8 cellular contexts compared by ENCODE assay signal in the genomic region with DNA sequence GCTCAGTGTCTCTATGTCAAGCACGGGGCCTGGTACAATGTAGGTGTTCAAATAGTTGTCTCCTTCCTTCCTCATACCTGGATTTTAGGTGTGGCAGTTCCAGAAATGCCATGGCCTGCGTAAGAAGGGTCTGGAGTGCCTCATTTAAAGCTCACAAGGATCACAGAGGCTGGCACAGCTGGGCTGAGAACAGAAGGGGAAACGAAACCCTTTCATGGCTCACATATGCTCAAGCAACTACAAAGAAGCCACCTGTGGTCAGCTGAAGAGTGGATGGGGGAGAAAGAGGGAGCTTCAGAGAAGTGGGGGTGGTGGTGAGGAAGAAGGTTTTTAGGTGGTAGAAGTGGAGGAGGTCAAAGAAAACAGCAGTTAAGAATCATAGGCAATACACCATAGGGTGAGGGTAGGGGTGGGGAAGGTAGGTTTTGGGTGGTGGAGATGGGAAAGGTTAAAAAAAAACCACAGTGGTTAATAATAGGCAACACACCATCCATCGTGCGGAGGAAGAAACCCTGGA. TPM values are rescaled to one million over a fixed set of nuclear protein-coding genes. Genes with fewer than 3 reads are reported as not detected.
DNase-seq lines count a peak whose midpoint lies in the region; ATAC-seq, FAIRE-seq and TF ChIP-seq lines count a peak whose summit lies in the region.

No MANE protein-coding gene starts in this region.

- peak; percentile 83 to 88 for TF ChIP-seq EP300 in GM12878 (IDR thresholded peaks at IDR 0.05; ENCODE audit: borderline replicate concordance in 1 of 2, control insufficient read depth in 1 of 2, low read depth in 2 of 2, low read length in 2 of 2)
- no peak for TF ChIP-seq EP300 in stomach (IDR thresholded peaks at IDR 0.05)

- H3K36me3 ChIP-seq in GM12878 (ENCODE audit: control insufficient read depth in 2 of 2, insufficient read depth in 2 of 2, low read length in 1 of 2) (no peaks in the 10 kb centered on the region), stomach (no peaks in the 10 kb centered on the region)

- H3K9ac ChIP-seq in GM12878 (ENCODE audit: control insufficient read depth, insufficient read depth, low read length) = peak overlapping the region; percentile 59

- FAIRE-seq in GM12891 (lab: Jason Lieb, UNC) (peak; percentile 73), GM12878 (lab: Jason Lieb, UNC) (peak; percentile 96)

- no peaks in the 10 kb centered on the region for H3K27me3 ChIP-seq in GM12878 (replicated peaks in 1 of 2; ENCODE audit: control insufficient read depth in 2 of 2, insufficient read depth in 2 of 2, low read length in 1 of 2)
- no peaks in the 10 kb centered on the region for H3K27me3 ChIP-seq in stomach

- DNase-seq in GM12891 (ENCODE audit: insufficient read length, low spot score) = peak; percentile 71
- peak; percentile 95 for DNase-seq in GM12878 (ENCODE audit: low read depth, low spot score)
- no peak for DNase-seq in stomach
- DNase-seq in NK-92 (lab: John Stamatoyannopoulos, UW; ENCODE audit: unreplicated experiment) = no peak
- DNase-seq in retina = no peak
- no peak for DNase-seq in NCI-H2107 (lab: John Stamatoyannopoulos, UW)

- H3K4me1 ChIP-seq in GM12878 (ENCODE audit: control insufficient read depth, insufficient read depth, low read length) (peaks cover 44% of the 10 kb centered on the region), stomach (peaks cover 7 to 48% (median 30%) of the 10 kb centered on the region in 4 donors)

- H3K4me3 ChIP-seq in GM12878 (peak overlapping the region; percentile 38), stomach (no peak overlapping the region)

- in situ Hi-C loops in GM12878 (cut with MboI) = no loop called here

- peak overlapping the region; percentile 90 for H3K4me2 ChIP-seq in GM12878 (ENCODE audit: control insufficient read depth, insufficient read depth)

- SMC1A ChIA-PET in GM12878 (lab: Charles Lee; ENCODE audit: uncharacterized antibody, unreplicated experiment) = interaction anchor here (0.6 to 10.3 kb wide), 25 partner anchors 9 to 213 kb away, joined by 3 to 333 read pairs (median 4); partner anchors contain the start of gene TOP1

- H2AFZ ChIP-seq in GM12878 (ENCODE audit: control insufficient read depth, low read depth, low read length) = peak overlapping the region; percentile 65

- intact Hi-C loops in GM12878 (cut with micrococcal nuclease; ENCODE audit: unreplicated experiment) = loop anchor here (1.0 kb wide), 1 partner anchor 20 kb away; no protein-coding TSS in a partner anchor
- intact Hi-C loops in stomach (cut with DNase I; ENCODE audit: low total_unique reads) = no loop called here

- BruUV-seq in GM12878 (replicated peaks; lab: Mats Ljungman, UMichigan) = no TSS peak

- RAD21 ChIA-PET in GM12878 (lab: Charles Lee; ENCODE audit: unreplicated experiment) = interaction anchor here (1.0 to 8.6 kb wide), 14 partner anchors 17 to 123 kb away, joined by 3 to 187 read pairs (median 7); partner anchors contain the start of gene TOP1

- TF ChIP-seq CTCF in GM12878 (IDR thresholded peaks at IDR 0.05 in 2 of 3, conservative IDR thresholded peaks at IDR 0.05 in 1 of 3; ENCODE audit: control insufficient read depth in 2 of 3, extremely low read depth in 1 of 3, insufficient read depth in 1 of 3, low read depth in 3 of 3, low read length in 3 of 3) = no peak
- TF ChIP-seq CTCF in stomach (IDR thresholded peaks at IDR 0.05) = no peak

- POLR2A ChIA-PET in GM12878 (lab: Charles Lee) = interaction anchor here (0.6 to 6.1 kb wide), 12 partner anchors 9 to 46 kb away, joined by 3 to 106 read pairs (median 6); no protein-coding TSS in a partner anchor

- peak; percentile 30; the same call in 1 of the 2 replicates for TF ChIP-seq RAD21 in GM12878 (IDR thresholded peaks at IDR 0.05; ENCODE audit: insufficient read depth, low read depth, low read length)

- CTCF ChIA-PET in GM12878 (lab: Yijun Ruan, JAX) = interaction anchor here (0.7 to 11.1 kb wide), 16 partner anchors 10 to 681 kb away, joined by 3 to 256 read pairs (median 6); no protein-coding TSS in a partner anchor

- H3K9me3 ChIP-seq in GM12878 (replicated peaks; ENCODE audit: control insufficient read depth, insufficient read depth, low read length) (no peaks in the 10 kb centered on the region; the same call in 2 of the 3 replicates), stomach (no peaks in the 10 kb centered on the region)

- no peak for TF ChIP-seq POLR2A in GM12891 (IDR thresholded peaks at IDR 0.05; ENCODE audit: low read depth, low read length)
- no peak for TF ChIP-seq POLR2A in GM12878 (IDR thresholded peaks at IDR 0.05; ENCODE audit: low read depth, low read length)
- TF ChIP-seq POLR2A in stomach (IDR thresholded peaks at IDR 0.05) = no peak

- no peaks in the 10 kb centered on the region for H3K79me2 ChIP-seq in GM12878 (ENCODE audit: control insufficient read depth, insufficient read depth, low read length)

- ATAC-seq in GM21390 (IDR thresholded peaks at IDR 0.05; ENCODE audit: unreplicated experiment) (peak; percentile 85), HG03520 (IDR thresholded peaks at IDR 0.05; ENCODE audit: unreplicated experiment) (peak; percentile 97), GM12878 (peak; percentile 95)

- H4K20me1 ChIP-seq in GM12878 (ENCODE audit: control insufficient read depth, insufficient read depth) = no peaks in the 10 kb centered on the region

- WGBS in GM12878 (ENCODE audit: insufficient coverage, insufficient replicate concordance, low lambda C conversion rate, missing lambda C conversion rate) = 0% methylated on average over 5 of the region's 5 CpGs
- 60 to 78% (median 65%) methylated on average over 5 of the region's 5 CpGs for WGBS in stomach, 5 donors

- H3K27ac ChIP-seq in GM12878 (ENCODE audit: control insufficient read depth, insufficient read depth) = peak overlapping the region; percentile 91
- peak overlapping the region in 2 of 5 donors; percentile 27 to 60 for H3K27ac ChIP-seq in stomach

TF ChIP-seq in GM12891, 5 proteins besides CTCF, POLR2A, EP300 and RAD21:
- TF ChIP-seq TAF1 (IDR thresholded peaks at IDR 0.05; ENCODE audit: low read depth, low read length) (no peak), POLR2AphosphoS5 (IDR thresholded peaks at IDR 0.05; ENCODE audit: low read depth, low read length) (0 out of 2 replicates have a peak, but pooled peaks have one; percentile 23), PAX5 (IDR thresholded peaks at IDR 0.05; ENCODE audit: insufficient read depth, low read length, severe bottlenecking) (no peak), POU2F2 (IDR thresholded peaks at IDR 0.05; ENCODE audit: low read depth, low read length) (peak; percentile 76; the same call in 1 of the 2 replicates), SPI1 (IDR thresholded peaks at IDR 0.05; ENCODE audit: low read depth, low read length) (peak; percentile 97)

TF ChIP-seq in GM12878, 131 proteins besides CTCF, POLR2A, EP300 and RAD21 (continues in another document):
- TF ChIP-seq MTA2 (IDR thresholded peaks at IDR 0.05; ENCODE audit: low read depth) = peak; percentile 89
- no peak for TF ChIP-seq CHD1 (IDR thresholded peaks at IDR 0.05; ENCODE audit: low read depth, low read length)
- TF ChIP-seq TCF7 (IDR thresholded peaks at IDR 0.05; ENCODE audit: borderline replicate concordance) = peak; percentile 67
- TF ChIP-seq HDGF (IDR thresholded peaks at IDR 0.05) = peak; percentile 82
- TF ChIP-seq, protein P1, sequence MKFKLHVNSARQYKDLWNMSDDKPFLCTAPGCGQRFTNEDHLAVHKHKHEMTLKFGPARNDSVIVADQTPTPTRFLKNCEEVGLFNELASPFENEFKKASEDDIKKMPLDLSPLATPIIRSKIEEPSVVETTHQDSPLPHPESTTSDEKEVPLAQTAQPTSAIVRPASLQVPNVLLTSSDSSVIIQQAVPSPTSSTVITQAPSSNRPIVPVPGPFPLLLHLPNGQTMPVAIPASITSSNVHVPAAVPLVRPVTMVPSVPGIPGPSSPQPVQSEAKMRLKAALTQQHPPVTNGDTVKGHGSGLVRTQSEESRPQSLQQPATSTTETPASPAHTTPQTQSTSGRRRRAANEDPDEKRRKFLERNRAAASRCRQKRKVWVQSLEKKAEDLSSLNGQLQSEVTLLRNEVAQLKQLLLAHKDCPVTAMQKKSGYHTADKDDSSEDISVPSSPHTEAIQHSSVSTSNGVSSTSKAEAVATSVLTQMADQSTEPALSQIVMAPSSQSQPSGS (IDR thresholded peaks at IDR 0.05; ENCODE audit: low read length) = peak; percentile 76; the same call in 1 of the 2 replicates
- peak; percentile 80; the same call in 2 of the 3 replicates for TF ChIP-seq POU2F2 (IDR thresholded peaks at IDR 0.05; ENCODE audit: borderline replicate concordance, low read depth, low read length)
- peak; percentile 82 for TF ChIP-seq BMI1 (IDR thresholded peaks at IDR 0.05; ENCODE audit: borderline replicate concordance)
- TF ChIP-seq SIN3A (IDR thresholded peaks at IDR 0.05; ENCODE audit: low read depth, low read length) = no peak
- no peak for TF ChIP-seq ESRRA (IDR thresholded peaks at IDR 0.05; ENCODE audit: low read length)
- TF ChIP-seq SUZ12 (IDR thresholded peaks at IDR 0.05; ENCODE audit: unreplicated experiment) = no peak
- TF ChIP-seq FOXM1 (IDR thresholded peaks at IDR 0.05; ENCODE audit: low read depth, low read length) = peak; percentile 85
- peak; percentile 87; the same call in 1 of the 2 replicates for TF ChIP-seq MTA3 (IDR thresholded peaks at IDR 0.05; ENCODE audit: borderline replicate concordance, low read length)
- peak; percentile 73 for TF ChIP-seq SP1 (IDR thresholded peaks at IDR 0.05; ENCODE audit: low read depth, low read length)
- no peak for TF ChIP-seq RCOR1 (conservative IDR thresholded peaks at IDR 0.05; ENCODE audit: low read depth, low read length)

RNA-seq across cellular contexts. Expression of gene TOP1, which starts 17.0 kb away (rescaled TPM):
- polyA plus RNA-seq in GM12891 (2012; ENCODE audit: low read depth, missing spikeins) = 67.2 TPM
- total RNA-seq in GM12878 (2013; cell fraction: nucleolus; rRNA removed) = 14.9 and 16.0 TPM in 2 replicates
- total RNA-seq in GM12878 (2014; rRNA removed) = 21.5 and 24.0 TPM in 2 replicates
- 47.1 and 51.6 TPM in 2 replicates for total RNA-seq in GM12878 (2014; rRNA removed; fragmentation: Illumina TruSeq; extraction: Trizol)
- 91.7 and 97.4 TPM in 2 replicates for total RNA-seq in GM12878 (2021)
- polyA plus RNA-seq in GM12878 (2011; ENCODE audit: low read depth) = 41.2 TPM
- 25.1 and 33.8 TPM in 2 replicates for polyA plus RNA-seq in GM12878 (2011; rRNA removed)
- 13.6 and 19.6 TPM in 2 replicates for polyA plus RNA-seq in GM12878 (2011; cell fraction: cytosol; rRNA removed)
- polyA plus RNA-seq in GM12878 (2011; cell fraction: nucleus; rRNA removed) = 20.3 and 33.7 TPM in 2 replicates
- 53.5 and 59.9 TPM in 2 replicates for polyA plus RNA-seq in GM12878 (2012)
- polyA plus RNA-seq in GM12878 (2014; fragmentation: Illumina TruSeq; extraction: Trizol) = 128 and 159 TPM in 2 replicates
- polyA plus RNA-seq in GM12878 (2014; fragmentation: Nextera tagmentation; extraction: Ambion mirVana) = 10 to 100 TPM; 36.1 to 47.6 TPM
- polyA plus RNA-seq in GM12878 (2014; rRNA removed) = 34.5 and 35.4 TPM in 2 replicates
- polyA plus RNA-seq in GM12878 (2016; fragmentation: Nextera tagmentation; extraction: Ambion mirVana) = 10 to 100 TPM; 57.0 to 59.9 TPM
- 13.7 and 17.7 TPM in 2 replicates for polyA minus RNA-seq in GM12878 (2011; rRNA and poly(A)+ RNA removed)
- polyA minus RNA-seq in GM12878 (2011; cell fraction: cytosol; rRNA and poly(A)+ RNA removed) = 24.7 and 26.9 TPM in 2 replicates
- polyA minus RNA-seq in GM12878 (2011; cell fraction: nucleus; rRNA and poly(A)+ RNA removed) = 8.0 and 13.6 TPM in 2 replicates
- total RNA-seq in stomach = 10 to 100 TPM; 14.8 to 46.2 (median 19.6) TPM
- 10 to 100 TPM; 18.0 to 24.0 (median 23.8) TPM for polyA plus RNA-seq in stomach

Comparison
In these comparisons a context has a peak if more than half of its experiments do, and no peak if none do; other contexts are left out.
1. DNase-seq: peak in GM12891 (single experiment) and GM12878 (single experiment); none in stomach (single experiment), NK-92 (single experiment), retina (single experiment) and NCI-H2107 (single experiment).
2. Peak in every context shown above with its lines, with median percentiles within 50 percentile points of each other: ATAC-seq.